Comparison of ENCODE assay signal across 25 cellular contexts in the genomic region with DNA sequence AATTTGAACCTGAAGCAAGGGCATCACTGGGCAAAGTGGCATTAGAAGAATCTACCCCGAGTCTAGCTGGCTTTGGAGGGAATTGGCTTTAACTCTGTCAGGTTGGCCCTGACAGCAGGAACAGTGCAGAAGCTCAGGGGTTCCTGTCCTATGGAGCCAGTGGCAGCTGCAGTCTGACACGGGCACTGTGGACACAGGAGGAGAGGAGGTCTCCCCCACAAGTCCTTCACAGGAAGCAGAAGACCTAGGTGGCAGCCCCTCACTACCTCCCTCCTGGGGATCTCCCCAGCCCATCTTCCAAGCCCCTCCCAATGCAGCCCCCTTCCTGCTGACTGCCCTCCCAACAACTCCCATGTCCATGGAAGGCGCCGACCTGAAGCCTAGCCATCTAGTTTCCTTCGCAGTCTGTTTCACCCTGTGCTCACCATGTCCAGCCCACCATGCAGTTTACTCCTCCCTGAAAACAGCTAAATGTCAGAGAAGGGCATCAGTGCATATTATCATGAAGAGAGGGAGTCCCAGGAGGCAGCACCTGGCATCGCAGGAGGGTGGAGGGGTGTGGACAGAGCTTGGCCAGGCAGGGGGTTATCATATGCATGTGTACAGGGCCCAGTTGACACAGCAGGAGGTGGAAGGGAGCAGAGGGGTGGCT. TPM values are rescaled to one million over a fixed set of nuclear protein-coding genes. Genes with fewer than 3 reads are reported as not detected.
"Had no signal": no experiment of that assay in that cellular context is flagged by ENCODE, and none has a peak within 500 bp of the region (broad histone marks: within the 10 kb centered on the region; RNA-seq: fewer than 3 reads in every experiment).

No MANE protein-coding gene starts in this region.

- H3K27ac Mint-ChIP-seq: activated CD4-positive, alpha-beta T cell treated with anti-CD3 and anti-CD28 coated beads, Interleukin-2, amount 10 ng/mL, durations not matched to agents 24 days and 14 days; activated naive CD8-positive, alpha-beta T cell treated with anti-CD3 and anti-CD28 coated beads for 36 hours had no signal

- H3K4me1 ChIP-seq: testis had no signal

- H3K27me3 ChIP-seq: heart left ventricle, testis had no signal

- DNase-seq: activated CD4-positive, alpha-beta T cell treated with anti-CD3 and anti-CD28 coated beads, Interleukin-2, amount 10 ng/mL, durations not matched to agents 24 days and 14 days; activated naive CD4-positive, alpha-beta T cell; activated naive CD8-positive, alpha-beta T cell treated with anti-CD3 and anti-CD28 coated beads for 36 hours; activated T-cell treated with anti-CD3 and anti-CD28 coated beads for 4 hours; amygdala; heart left ventricle; left colon; mesendoderm; naive B cell; occipital lobe; small intestine; stimulated activated CD4-positive, alpha-beta T cell treated with anti-CD3 and anti-CD28 coated beads, Interleukin-2, amount 100 ng/mL, for 24 hours; stimulated activated naive CD4-positive, alpha-beta T cell; testis; trophoblast cell had no signal

- H3K4me3 ChIP-seq: coronary artery, heart left ventricle, testis had no signal

- H3K27me3 Mint-ChIP-seq: activated CD4-positive, alpha-beta T cell treated with anti-CD3 and anti-CD28 coated beads, Interleukin-2, amount 10 ng/mL, durations not matched to agents 24 days and 14 days; activated naive CD8-positive, alpha-beta T cell treated with anti-CD3 and anti-CD28 coated beads for 36 hours had no signal

- ATAC-seq: heart left ventricle, left colon, sciatic nerve, SK-N-SH treated with all-trans-retinoic acid at 6 μM for 48 hours had no signal

- H3K9me3 ChIP-seq: heart left ventricle, testis had no signal

- H3K27ac ChIP-seq: coronary artery, heart left ventricle, testis had no signal

- H3K36me3 Mint-ChIP-seq: naive B cell had no signal

- H3K4me3 Mint-ChIP-seq: activated CD4-positive, alpha-beta T cell treated with anti-CD3 and anti-CD28 coated beads, Interleukin-2, amount 10 ng/mL, durations not matched to agents 24 days and 14 days; activated naive CD8-positive, alpha-beta T cell treated with anti-CD3 and anti-CD28 coated beads for 36 hours had no signal

- H3K9me3 Mint-ChIP-seq: activated CD4-positive, alpha-beta T cell treated with anti-CD3 and anti-CD28 coated beads, Interleukin-2, amount 10 ng/mL, durations not matched to agents 24 days and 14 days; naive B cell had no signal

- H3K36me3 ChIP-seq: heart left ventricle had no signal

RNA-seq across cellular contexts. Expression of a gene that starts 17.9 kb away (rescaled TPM):
- total RNA-seq: bronchial epithelial cell; fibroblast of villous mesenchyme; renal cortical epithelial cell; T-helper 2 cell treated with Interferon-gamma antibody and Interleukin-4, amounts not matched to agents 100 ng/mL and 5 ng/mL, for 36 hours had no signal

RNA-seq across cellular contexts. Expression of a gene that starts 40.1 kb away (rescaled TPM):
- total RNA-seq: activated CD4-positive, alpha-beta T cell treated with anti-CD3 and anti-CD28 coated beads, Interleukin-2, amount 10 ng/mL, durations not matched to agents 24 days and 14 days; activated CD8-positive, alpha-beta memory T cell treated with anti-CD3 and anti-CD28 coated beads for 36 hours; activated naive CD8-positive, alpha-beta T cell treated with anti-CD3 and anti-CD28 coated beads for 36 hours; bronchial epithelial cell; fibroblast of villous mesenchyme; heart left ventricle; left colon; lower leg skin; mucosa of gallbladder; occipital lobe; renal cortical epithelial cell; sciatic nerve; T-helper 2 cell treated with Interferon-gamma antibody and Interleukin-4, amounts not matched to agents 100 ng/mL and 5 ng/mL, for 36 hours had no signal
